1 cellular context compared by ENCODE assay signal in genomic region chr7:12796397-12797136, GRCh38.
TF ChIP-seq lines count a peak whose summit lies in the region.

No MANE protein-coding gene starts in this region.

TF ChIP-seq in GM23338, 12 proteins besides CTCF, POLR2A, EP300 and RAD21 (continued from another document):
- TF ChIP-seq, protein P1, sequence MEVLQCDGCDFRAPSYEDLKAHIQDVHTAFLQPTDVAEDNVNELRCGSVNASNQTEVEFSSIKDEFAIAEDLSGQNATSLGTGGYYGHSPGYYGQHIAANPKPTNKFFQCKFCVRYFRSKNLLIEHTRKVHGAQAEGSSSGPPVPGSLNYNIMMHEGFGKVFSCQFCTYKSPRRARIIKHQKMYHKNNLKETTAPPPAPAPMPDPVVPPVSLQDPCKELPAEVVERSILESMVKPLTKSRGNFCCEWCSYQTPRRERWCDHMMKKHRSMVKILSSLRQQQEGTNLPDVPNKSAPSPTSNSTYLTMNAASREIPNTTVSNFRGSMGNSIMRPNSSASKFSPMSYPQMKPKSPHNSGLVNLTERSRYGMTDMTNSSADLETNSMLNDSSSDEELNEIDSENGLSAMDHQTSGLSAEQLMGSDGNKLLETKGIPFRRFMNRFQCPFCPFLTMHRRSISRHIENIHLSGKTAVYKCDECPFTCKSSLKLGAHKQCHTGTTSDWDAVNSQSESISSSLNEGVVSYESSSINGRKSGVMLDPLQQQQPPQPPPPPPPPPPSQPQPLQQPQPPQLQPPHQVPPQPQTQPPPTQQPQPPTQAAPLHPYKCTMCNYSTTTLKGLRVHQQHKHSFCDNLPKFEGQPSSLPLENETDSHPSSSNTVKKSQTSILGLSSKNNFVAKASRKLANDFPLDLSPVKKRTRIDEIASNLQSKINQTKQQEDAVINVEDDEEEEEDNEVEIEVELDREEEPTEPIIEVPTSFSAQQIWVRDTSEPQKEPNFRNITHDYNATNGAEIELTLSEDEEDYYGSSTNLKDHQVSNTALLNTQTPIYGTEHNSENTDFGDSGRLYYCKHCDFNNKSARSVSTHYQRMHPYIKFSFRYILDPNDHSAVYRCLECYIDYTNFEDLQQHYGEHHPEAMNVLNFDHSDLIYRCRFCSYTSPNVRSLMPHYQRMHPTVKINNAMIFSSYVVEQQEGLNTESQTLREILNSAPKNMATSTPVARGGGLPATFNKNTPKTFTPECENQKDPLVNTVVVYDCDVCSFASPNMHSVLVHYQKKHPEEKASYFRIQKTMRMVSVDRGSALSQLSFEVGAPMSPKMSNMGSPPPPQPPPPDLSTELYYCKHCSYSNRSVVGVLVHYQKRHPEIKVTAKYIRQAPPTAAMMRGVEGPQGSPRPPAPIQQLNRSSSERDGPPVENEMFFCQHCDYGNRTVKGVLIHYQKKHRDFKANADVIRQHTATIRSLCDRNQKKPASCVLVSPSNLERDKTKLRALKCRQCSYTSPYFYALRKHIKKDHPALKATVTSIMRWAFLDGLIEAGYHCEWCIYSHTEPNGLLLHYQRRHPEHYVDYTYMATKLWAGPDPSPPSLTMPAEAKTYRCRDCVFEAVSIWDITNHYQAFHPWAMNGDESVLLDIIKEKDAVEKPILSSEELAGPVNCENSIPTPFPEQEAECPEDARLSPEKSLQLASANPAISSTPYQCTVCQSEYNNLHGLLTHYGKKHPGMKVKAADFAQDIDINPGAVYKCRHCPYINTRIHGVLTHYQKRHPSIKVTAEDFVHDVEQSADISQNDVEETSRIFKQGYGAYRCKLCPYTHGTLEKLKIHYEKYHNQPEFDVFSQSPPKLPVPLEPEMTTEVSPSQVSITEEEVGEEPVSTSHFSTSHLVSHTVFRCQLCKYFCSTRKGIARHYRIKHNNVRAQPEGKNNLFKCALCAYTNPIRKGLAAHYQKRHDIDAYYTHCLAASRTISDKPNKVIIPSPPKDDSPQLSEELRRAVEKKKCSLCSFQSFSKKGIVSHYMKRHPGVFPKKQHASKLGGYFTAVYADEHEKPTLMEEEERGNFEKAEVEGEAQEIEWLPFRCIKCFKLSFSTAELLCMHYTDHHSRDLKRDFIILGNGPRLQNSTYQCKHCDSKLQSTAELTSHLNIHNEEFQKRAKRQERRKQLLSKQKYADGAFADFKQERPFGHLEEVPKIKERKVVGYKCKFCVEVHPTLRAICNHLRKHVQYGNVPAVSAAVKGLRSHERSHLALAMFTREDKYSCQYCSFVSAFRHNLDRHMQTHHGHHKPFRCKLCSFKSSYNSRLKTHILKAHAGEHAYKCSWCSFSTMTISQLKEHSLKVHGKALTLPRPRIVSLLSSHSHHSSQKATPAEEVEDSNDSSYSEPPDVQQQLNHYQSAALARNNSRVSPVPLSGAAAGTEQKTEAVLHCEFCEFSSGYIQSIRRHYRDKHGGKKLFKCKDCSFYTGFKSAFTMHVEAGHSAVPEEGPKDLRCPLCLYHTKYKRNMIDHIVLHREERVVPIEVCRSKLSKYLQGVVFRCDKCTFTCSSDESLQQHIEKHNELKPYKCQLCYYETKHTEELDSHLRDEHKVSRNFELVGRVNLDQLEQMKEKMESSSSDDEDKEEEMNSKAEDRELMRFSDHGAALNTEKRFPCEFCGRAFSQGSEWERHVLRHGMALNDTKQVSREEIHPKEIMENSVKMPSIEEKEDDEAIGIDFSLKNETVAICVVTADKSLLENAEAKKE (CRISPR knock-in tag; IDR thresholded peaks at IDR 0.05): no peak
- TF ChIP-seq STAT1 (IDR thresholded peaks at IDR 0.05; ENCODE audit: unreplicated experiment) (no peak), POLR2AphosphoS5 (IDR thresholded peaks at IDR 0.05; ENCODE audit: low read depth) (no peak), ZNF331 (CRISPR knock-in tag; IDR thresholded peaks at IDR 0.05; ENCODE audit: low read depth) (no peak), EZH2 (IDR thresholded peaks at IDR 0.05; ENCODE audit: low read depth, unreplicated experiment) (no peak)
TF ChIP-seq in GM23338: peak in this region for 0.
